Comparison of ENCODE assay signal across 16 cellular contexts in the genomic region with DNA sequence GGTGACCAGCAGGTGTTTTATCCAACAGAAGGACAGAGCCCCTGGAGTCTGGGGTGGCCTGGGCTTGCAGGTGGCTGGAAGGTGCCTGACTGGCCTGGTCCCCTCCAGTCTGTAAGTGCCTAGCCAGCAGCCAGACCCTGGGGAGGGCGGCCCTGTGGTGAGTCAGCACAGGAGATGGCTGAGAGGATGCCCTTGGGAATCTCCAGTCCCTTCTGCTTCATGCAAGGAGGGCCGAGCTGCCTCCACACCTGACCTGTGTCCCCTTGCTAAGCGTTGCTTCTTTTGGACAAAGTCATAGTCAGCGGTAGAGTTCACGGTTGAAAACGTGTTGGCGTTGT. TPM values are rescaled to one million over a fixed set of nuclear protein-coding genes. Genes with fewer than 3 reads are reported as not detected.
"Had no signal": no experiment of that assay in that cellular context is flagged by ENCODE, and none has a peak within 500 bp of the region (broad histone marks: within the 10 kb centered on the region; RNA-seq: fewer than 3 reads in every experiment).

No MANE protein-coding gene starts in this region.

- H3K4me3 ChIP-seq: breast epithelium, Peyer's patch had no signal

- H3K27ac ChIP-seq: breast epithelium, KMS-11, Peyer's patch had no signal

- H3K9ac ChIP-seq: KMS-11 had no signal

- ATAC-seq: activated CD4-positive, CD25-positive, alpha-beta regulatory T cell treated with anti-CD3 and anti-CD28 coated beads, Interleukin-2, amount 50 U/mL, for 24 hours; activated CD8-positive, alpha-beta memory T cell treated with anti-CD3 and anti-CD28 coated beads, Interleukin-2, amount 10 ng/mL, durations not matched to agents 7 days and 5 days had no signal

- H3K27me3 ChIP-seq: breast epithelium, Peyer's patch had no signal

- H3K4me1 ChIP-seq: breast epithelium had no signal

- H3K9me3 ChIP-seq: breast epithelium, Peyer's patch had no signal

- H3K36me3 ChIP-seq: breast epithelium, Peyer's patch had no signal

- DNase-seq: activated CD4-positive, alpha-beta T cell treated with anti-CD3 and anti-CD28 coated beads for 4 hours; activated CD8-positive, alpha-beta memory T cell treated with anti-CD3 and anti-CD28 coated beads, Interleukin-2, amount 10 ng/mL, durations not matched to agents 7 days and 5 days; activated effector memory CD4-positive, alpha-beta T cell treated with Interleukin-2 at 50 U/mL for 16 hours; activated naive CD4-positive, alpha-beta T cell; activated T-cell treated with anti-CD3 and anti-CD28 coated beads, Interleukin-2, amount 50 U/mL, for 24 hours; NCI-H1417 treated with DMSO at 0.1 percent for 48 hours; NCI-H2029; NCI-H2107 had no signal

RNA-seq across cellular contexts. Expression of gene OBP2B, which starts 20.2 kb away (rescaled TPM):
- total RNA-seq: activated CD8-positive, alpha-beta memory T cell treated with anti-CD3 and anti-CD28 coated beads, Interleukin-2, amount 10 ng/mL, durations not matched to agents 7 days and 5 days; activated T-helper 1 cell treated with anti-CD3 and anti-CD28 coated beads, Interleukin-12 subunit alpha, Interleukin-12 subunit beta, Interleukin-2, Interleukin-4 antibody, amounts not matched to agents 30 ng/mL and 10 ng/mL and 1 ng/mL, durations not matched to agents 14 hours and 24 hours and 36 hours; aorta; MCF 10A; Peyer's patch; SK-MEL-5 had no signal
- polyA plus RNA-seq: aorta had no signal

RNA-seq across cellular contexts. Expression of gene GBGT1, which starts 25.1 kb away (rescaled TPM):
- total RNA-seq: MCF 10A, SK-MEL-5 had no signal
